Comparison of ENCODE assay signal across 17 cellular contexts in the genomic region with DNA sequence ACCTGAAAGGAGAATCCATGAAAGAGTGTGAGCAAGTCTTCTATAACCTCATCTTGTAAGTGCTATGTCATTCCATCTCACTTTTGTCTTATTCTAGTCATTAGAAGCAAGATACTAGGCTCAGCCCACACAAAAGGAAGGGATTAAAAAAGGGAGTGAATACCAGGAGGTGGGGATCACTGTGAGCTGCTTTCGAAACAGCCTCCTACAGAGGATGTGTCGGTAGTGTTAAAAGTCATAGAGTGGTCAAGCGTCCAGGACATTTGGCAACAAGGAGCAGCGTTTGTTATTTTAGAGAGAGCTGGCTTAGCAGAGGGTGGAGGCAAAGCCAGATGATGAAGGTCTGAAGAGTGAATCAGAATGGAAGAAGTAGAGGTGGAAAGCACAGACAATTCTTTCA. TPM values are rescaled to one million over a fixed set of nuclear protein-coding genes. Genes with fewer than 3 reads are reported as not detected.
DNase-seq lines count a peak whose midpoint lies in the region; ATAC-seq and TF ChIP-seq lines count a peak whose summit lies in the region.
"Had no signal": no experiment of that assay in that cellular context is flagged by ENCODE, and none has a peak within 500 bp of the region (broad histone marks: within the 10 kb centered on the region; RNA-seq: fewer than 3 reads in every experiment).

No MANE protein-coding gene starts in this region.

- DNase-seq in ELR (ENCODE audit: low read depth) (peak; percentile 28), T-helper 17 cell (no peak), fibroblast of pulmonary artery (ENCODE audit: low read depth) (peak; percentile 87), omental fat pad (ENCODE audit: low spot score) (no peak), T-cell (no peak), uterus (no peak)
- DNase-seq in stimulated activated CD4-positive, alpha-beta T cell treated with anti-CD3 and anti-CD28 coated beads, Interleukin-1b, Interleukin-23, amount 100 ng/mL, for 48 hours = no peak
- DNase-seq: activated B cell treated with CpG ODN at 0.5 μM for 24 hours; left ventricle myocardium inferior; naive B cell; NCI-H2107; NCI-H774; stimulated activated CD4-positive, alpha-beta T cell treated with anti-CD3 and anti-CD28 coated beads, Interleukin-2, amount 100 ng/mL, for 24 hours; T-helper 1 cell had no signal

- TF ChIP-seq CTCF in fibroblast of pulmonary artery (IDR thresholded peaks at IDR 0.05; ENCODE audit: low read length, missing control alignments) (no peak), omental fat pad (IDR thresholded peaks at IDR 0.05) (no peak), uterus (IDR thresholded peaks at IDR 0.05) (no peak)

- H3K27me3 Mint-ChIP-seq in T-helper 17 cell (peaks cover 33% of the 10 kb centered on the region), T-cell (peaks cover 4 to 9% of the 10 kb centered on the region in 2 donors)
- H3K27me3 Mint-ChIP-seq: activated T-helper 17 cell treated with anti-CD3 and anti-CD28 coated beads, Interleukin-2, amount 50 U/mL, for 72 hours had no signal

- H3K27ac Mint-ChIP-seq in T-helper 17 cell (no peak overlapping the region), T-cell (no peak overlapping the region)
- H3K27ac Mint-ChIP-seq: activated B cell treated with CpG ODN at 0.5 μM for 24 hours; activated T-helper 17 cell treated with anti-CD3 and anti-CD28 coated beads, Interleukin-2, amount 50 U/mL, for 72 hours had no signal

- H3K4me1 ChIP-seq in uterus = no peaks in the 10 kb centered on the region
- H3K4me1 ChIP-seq: left ventricle myocardium inferior had no signal

- CTCF ChIA-PET in T-cell (lab: Charles Lee) = no interaction called here

- POLR2A ChIA-PET in T-cell (lab: Charles Lee) = no interaction called here

- no peaks in the 10 kb centered on the region for H3K36me3 ChIP-seq in uterus
- H3K36me3 ChIP-seq: left ventricle myocardium inferior had no signal

- H3K4me3 ChIP-seq in fibroblast of pulmonary artery (replicated peaks; ENCODE audit: low read depth, low read length) = no peak overlapping the region
- no peak overlapping the region for H3K4me3 ChIP-seq in uterus
- H3K4me3 ChIP-seq: coronary artery, left ventricle myocardium inferior had no signal

- H3K4me3 Mint-ChIP-seq in T-helper 17 cell (peak overlapping the region; percentile 5), T-cell (no peak overlapping the region)
- H3K4me3 Mint-ChIP-seq: activated B cell treated with CpG ODN at 0.5 μM for 24 hours; activated T-helper 17 cell treated with anti-CD3 and anti-CD28 coated beads, Interleukin-2, amount 50 U/mL, for 72 hours; naive B cell had no signal

- H3K9me3 ChIP-seq in T-helper 17 cell (ENCODE audit: control insufficient read depth, low read length, poor library complexity, severe bottlenecking) (no peaks in the 10 kb centered on the region), uterus (no peaks in the 10 kb centered on the region)
- H3K9me3 ChIP-seq: left ventricle myocardium inferior had no signal

- no peak overlapping the region for H3K27ac ChIP-seq in uterus
- H3K27ac ChIP-seq: coronary artery, left ventricle myocardium inferior had no signal

- H3K36me3 Mint-ChIP-seq in T-helper 17 cell (ENCODE audit: low read depth) (peaks cover 4% of the 10 kb centered on the region), T-cell (no peaks in the 10 kb centered on the region)
- H3K36me3 Mint-ChIP-seq: naive B cell had no signal

- no peak for ATAC-seq in T-helper 17 cell
- ATAC-seq in omental fat pad (ENCODE audit: low FRiP score) = peak; percentile 90
- ATAC-seq in T-cell (replicated peaks in 1 of 4) = no peak
- no peak for ATAC-seq in GM18517 (IDR thresholded peaks at IDR 0.05; ENCODE audit: unreplicated experiment)
- ATAC-seq: activated T-helper 17 cell treated with anti-CD3 and anti-CD28 coated beads, Interleukin-2, amount 50 U/mL, for 72 hours had no signal

- no peak for TF ChIP-seq POLR2A in uterus (IDR thresholded peaks at IDR 0.05)

- H3K4me1 Mint-ChIP-seq in T-helper 17 cell = peaks cover 16% of the 10 kb centered on the region
- H3K4me1 Mint-ChIP-seq in T-cell = peaks cover 14 to 17% (median 16%) of the 10 kb centered on the region in 3 donors

- intact Hi-C loops in uterus (cut with DNase I; ENCODE audit: low total_unique reads) = no loop called here

- no peaks in the 10 kb centered on the region for H3K9me3 Mint-ChIP-seq in T-cell
- H3K9me3 Mint-ChIP-seq: activated B cell treated with CpG ODN at 0.5 μM for 24 hours; activated T-helper 17 cell treated with anti-CD3 and anti-CD28 coated beads, Interleukin-2, amount 50 U/mL, for 72 hours; naive B cell had no signal

- no peaks in the 10 kb centered on the region for H3K27me3 ChIP-seq in uterus

RNA-seq across cellular contexts. Expression of a gene that starts 11.7 kb away (rescaled TPM):
- total RNA-seq in T-helper 17 cell = 10 to 100 TPM; 40.0 to 40.8 TPM
- 10 to 100 TPM; 23.9 to 34.5 (median 24.9) TPM for total RNA-seq in omental fat pad
- total RNA-seq in T-cell = 10 to 100 TPM; 46.5 to 50.6 (median 50.4) TPM
- total RNA-seq in uterus = 10 to 100 TPM; 21.2 to 93.1 (median 53.0) TPM

Comparison
In these comparisons a context has a peak if more than half of its experiments do, and no peak if none do; other contexts are left out.
1. DNase-seq: peak in ELR (single experiment) and fibroblast of pulmonary artery (single experiment); none in T-helper 17 cell (0 of 3), omental fat pad (single experiment), T-cell (0 of 34), stimulated activated CD4-positive, alpha-beta T cell treated with anti-CD3 and anti-CD28 coated beads, Interleukin-1b, Interleukin-23, amount 100 ng/mL, for 48 hours (single experiment) and uterus (0 of 2).